Comparison of ENCODE assay signal across 8 cellular contexts in the genomic region with DNA sequence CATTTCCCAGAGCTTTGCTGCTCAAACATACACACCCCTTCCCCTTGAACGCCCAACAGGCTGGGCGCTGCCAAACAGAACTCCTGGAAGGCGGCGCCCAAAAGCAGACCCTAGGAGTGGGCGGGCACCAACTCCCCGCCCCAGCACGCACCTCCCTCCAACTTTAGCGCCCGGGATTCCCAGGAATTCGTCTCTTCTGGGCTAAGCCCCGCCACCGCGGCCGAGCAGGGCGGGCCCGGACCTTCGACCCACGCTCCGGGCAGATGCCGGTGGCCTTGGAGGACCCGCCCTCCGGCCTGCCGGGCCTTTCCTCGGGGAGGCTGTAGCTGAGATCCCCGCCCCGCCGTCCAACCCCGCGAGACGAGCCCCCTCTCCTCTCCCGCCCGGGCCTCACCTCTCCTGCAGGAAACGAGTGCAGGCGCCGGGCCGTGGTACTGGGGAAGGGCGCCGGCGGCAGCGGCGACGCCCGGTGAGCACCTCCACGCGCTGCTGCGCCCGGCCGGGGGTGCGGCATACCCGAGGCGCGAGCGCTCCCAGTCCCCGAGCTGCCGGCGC. TPM values are rescaled to one million over a fixed set of nuclear protein-coding genes. Genes with fewer than 3 reads are reported as not detected.
DNase-seq lines count a peak whose midpoint lies in the region; ATAC-seq and TF ChIP-seq lines count a peak whose summit lies in the region.

No MANE protein-coding gene starts in this region.

- no TSS peak for BruUV-seq in MCF 10A (replicated peaks; lab: Mats Ljungman, UMichigan)

- POLR2A ChIA-PET in MCF 10A (lab: Yijun Ruan, JAX): interaction anchor here (0.6 to 2.7 kb wide), 16 partner anchors 11 to 270 kb away, joined by 3 to 23 read pairs (median 4); partner anchors contain the start of genes NOL7, RANBP9 and SIRT5

- no peaks in the 10 kb centered on the region for H3K27me3 ChIP-seq in iPS-15b (ENCODE audit: control insufficient read depth, insufficient read depth, low read length)

- no peak for TF ChIP-seq CTCF in MCF 10A (IDR thresholded peaks at IDR 0.05; ENCODE audit: unreplicated experiment)

- peak overlapping the region; percentile 65 for H3K9ac ChIP-seq in iPS-15b (ENCODE audit: low read depth, low read length)

- H3K4me3 Mint-ChIP-seq in MCF 10A (ENCODE audit: unreplicated experiment): peak overlapping the region; percentile 84

- ATAC-seq in GM21825 (IDR thresholded peaks at IDR 0.05; ENCODE audit: unreplicated experiment) (peak; percentile 29), sciatic nerve (peak; percentile 45)

- no peaks in the 10 kb centered on the region for H3K27me3 Mint-ChIP-seq in MCF 10A (ENCODE audit: insufficient read depth, unreplicated experiment)

- no peaks in the 10 kb centered on the region for H3K36me3 Mint-ChIP-seq in MCF 10A (ENCODE audit: insufficient read depth, unreplicated experiment)

- H3K9me3 ChIP-seq in iPS-15b (ENCODE audit: control insufficient read depth, insufficient read depth, low read length): no peaks in the 10 kb centered on the region

- peak in 2 of 3 experiments; percentile 37 to 40 for DNase-seq in activated CD8-positive, alpha-beta memory T cell treated with anti-CD3 and anti-CD28 coated beads for 48 hours (ENCODE audit: low read depth in 2 of 3, low spot score in 2 of 3)
- no peak for DNase-seq in activated CD8-positive, alpha-beta memory T cell treated with anti-CD3 and anti-CD28 coated beads, Interleukin-2, amount 50 U/mL, for 48 hours
- DNase-seq in Jurkat, Clone E6-1 (ENCODE audit: low read depth, low spot score): peak; percentile 38
- DNase-seq in RPMI7951 (ENCODE audit: low read depth) (peak; percentile 79), MCF 10A (ENCODE audit: unreplicated experiment) (peak; percentile 71), sciatic nerve (ENCODE audit: low spot score) (peak; percentile 78)

- H3K36me3 ChIP-seq in iPS-15b (ENCODE audit: control insufficient read depth, insufficient read depth, low read length): no peaks in the 10 kb centered on the region

- CTCF ChIA-PET in MCF 10A (lab: Yijun Ruan, JAX): interaction anchor here (0.7 kb wide), 1 partner anchor 1290 kb away, joined by 3 read pairs; no protein-coding TSS in a partner anchor

- no peaks in the 10 kb centered on the region for H3K9me3 Mint-ChIP-seq in MCF 10A (ENCODE audit: unreplicated experiment)

- peaks cover 35% of the 10 kb centered on the region for H3K4me1 Mint-ChIP-seq in MCF 10A (ENCODE audit: insufficient read depth, unreplicated experiment)

- intact Hi-C loops in MCF 10A (cut with micrococcal nuclease) (no loop called here), sciatic nerve (cut with DNase I) (no loop called here)

- H3K4me1 ChIP-seq in iPS-15b (ENCODE audit: control insufficient read depth, insufficient read depth, low read length): peaks cover 3% of the 10 kb centered on the region

- H3K27ac Mint-ChIP-seq in MCF 10A (ENCODE audit: low read depth, unreplicated experiment): peak overlapping the region; percentile 40

- H3K4me3 ChIP-seq in Jurkat, Clone E6-1 (ENCODE audit: low read length): peak overlapping the region; percentile 72
- peak overlapping the region; percentile 66 for H3K4me3 ChIP-seq in iPS-15b (ENCODE audit: low read depth, low read length)

RNA-seq across cellular contexts. Expression of gene MCUR1, which starts 0.7 kb away (rescaled TPM):
- 70.3 TPM for polyA plus RNA-seq in Jurkat, Clone E6-1 (2012; ENCODE audit: insufficient read depth, insufficient read length)
- total RNA-seq in RPMI7951 (2014; rRNA removed; shearing (Covaris generic)): 23.3 and 23.5 TPM in 2 replicates
- total RNA-seq in MCF 10A (2022): 26.8 and 30.4 TPM in 2 replicates
- total RNA-seq in sciatic nerve: 22.7 TPM
